ENCODE assay signal across 25 cellular contexts in the genomic region with DNA sequence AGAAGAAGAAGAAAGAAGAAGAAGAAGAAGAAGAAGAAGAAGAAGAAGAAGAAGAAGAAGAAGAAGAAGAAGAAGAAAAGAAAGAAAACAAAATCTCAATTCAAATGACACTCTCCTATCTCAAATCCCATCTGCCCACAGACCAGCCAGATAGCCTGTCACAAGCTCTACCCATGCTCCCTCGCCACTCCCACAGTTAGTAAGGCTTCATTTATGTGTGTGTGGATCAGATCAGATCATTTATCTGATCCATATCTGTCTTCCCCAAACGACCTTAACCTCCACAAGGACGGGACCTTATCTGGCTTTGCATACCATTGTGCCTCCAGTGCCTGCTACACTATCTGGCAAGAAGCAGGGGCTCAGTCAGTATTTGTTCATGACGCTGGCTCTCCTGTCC.
DNase-seq lines count a peak whose midpoint lies in the region; ATAC-seq, FAIRE-seq and TF ChIP-seq lines count a peak whose summit lies in the region.
"Had no signal": no experiment of that assay in that cellular context is flagged by ENCODE, and none has a peak within 500 bp of the region (broad histone marks: within the 10 kb centered on the region; RNA-seq: fewer than 3 reads in every experiment).

No MANE protein-coding gene starts in this region.

- BruUV-seq in GM12878 (replicated peaks; lab: Mats Ljungman, UMichigan): no TSS peak

- H2AFZ ChIP-seq in GM12878 (ENCODE audit: control insufficient read depth, low read depth, low read length): no peak overlapping the region

- peak; percentile 7 for DNase-seq in SIG-M5 treated with dmso at 0.1 percent for 504 hours (lab: John Stamatoyannopoulos, UW; ENCODE audit: unreplicated experiment)
- DNase-seq in SIG-M5 (lab: John Stamatoyannopoulos, UW): no peak
- peak; percentile 34 for DNase-seq in OCI-M1 (lab: John Stamatoyannopoulos, UW)
- DNase-seq in GM12878 (ENCODE audit: low read depth, low spot score): no peak
- DNase-seq in mesendoderm: peak; percentile 32
- DNase-seq in CD8-positive, alpha-beta T cell: no peak
- no peak for DNase-seq in BE2C
- DNase-seq: CD4-positive, CD25-positive, alpha-beta regulatory T cell; COR-L47; DMS53; HCEC 1CT; Kasumi-1; NCI-H1417; NCI-H1694; NCI-H2029 treated with DMSO at 0.1 percent for 48 hours; NCI-H446 treated with DMSO at 0.1 percent for 48 hours; NCI-H526; NCI-H82; Right ventricle myocardium superior; RPMI8226 had no signal

- no peaks in the 10 kb centered on the region for H3K79me1 ChIP-seq in mesendoderm (ENCODE audit: low read length)

- no peak overlapping the region for H2AK5ac ChIP-seq in mesendoderm (ENCODE audit: low read length)

- H3K4me3 ChIP-seq in GM12878 (no peak overlapping the region), mesendoderm (ENCODE audit: low read length) (no peak overlapping the region), BE2C (ENCODE audit: low read depth, low read length) (no peak overlapping the region)
- no peak overlapping the region for H3K4me3 ChIP-seq in CD8-positive, alpha-beta T cell (ENCODE audit: low read depth, low read length)

- H3K79me2 ChIP-seq in GM12878 (ENCODE audit: control insufficient read depth, insufficient read depth, low read length) (no peaks in the 10 kb centered on the region), mesendoderm (ENCODE audit: control insufficient read depth, insufficient read depth, low read length) (no peaks in the 10 kb centered on the region)

- no peak overlapping the region for H3K9ac ChIP-seq in GM12878 (ENCODE audit: control insufficient read depth, insufficient read depth, low read length)
- no peak overlapping the region for H3K9ac ChIP-seq in mesendoderm (ENCODE audit: low read length)

- H3K4me3 Mint-ChIP-seq in CD8-positive, alpha-beta T cell: no peak overlapping the region
- H3K4me3 Mint-ChIP-seq: CD4-positive, CD25-positive, alpha-beta regulatory T cell had no signal

- peaks cover 2% of the 10 kb centered on the region for H3K27me3 Mint-ChIP-seq in CD8-positive, alpha-beta T cell (ENCODE audit: low read depth)

- no peak overlapping the region for H3K27ac Mint-ChIP-seq in CD8-positive, alpha-beta T cell
- H3K27ac Mint-ChIP-seq: CD4-positive, CD25-positive, alpha-beta regulatory T cell had no signal

- H3K4ac ChIP-seq in mesendoderm (ENCODE audit: low read depth, low read length): no peak overlapping the region

- H3K4me2 ChIP-seq in GM12878 (ENCODE audit: control insufficient read depth, insufficient read depth): no peak overlapping the region
- no peak overlapping the region for H3K4me2 ChIP-seq in mesendoderm (ENCODE audit: low read length)

- H4K8ac ChIP-seq in mesendoderm (ENCODE audit: low read depth, low read length): no peak overlapping the region

- peak; percentile 81 for FAIRE-seq in GM12878 (lab: Jason Lieb, UNC)
- FAIRE-seq: G401.6, H1, HepG2 had no signal

- intact Hi-C loops in GM12878 (cut with micrococcal nuclease; ENCODE audit: unreplicated experiment): no loop called here
- intact Hi-C loops in CD8-positive, alpha-beta T cell (cut with DNase I, micrococcal nuclease): no loop called here

- H3K56ac ChIP-seq in mesendoderm (ENCODE audit: low read length): no peak overlapping the region

- no peak for ATAC-seq in GM12878
- no peak for ATAC-seq in CD8-positive, alpha-beta T cell
- no peak for ATAC-seq in GM21515 (IDR thresholded peaks at IDR 0.05; ENCODE audit: unreplicated experiment)

- H3K27ac ChIP-seq in GM12878 (ENCODE audit: control insufficient read depth, insufficient read depth): no peak overlapping the region
- no peak overlapping the region for H3K27ac ChIP-seq in mesendoderm (ENCODE audit: low read depth, low read length)
- H3K27ac ChIP-seq in CD8-positive, alpha-beta T cell (ENCODE audit: low read depth, low read length): no peak overlapping the region
- H3K27ac ChIP-seq: 22Rv1 had no signal

- no peak for TF ChIP-seq RAD21 in GM12878 (IDR thresholded peaks at IDR 0.05; ENCODE audit: insufficient read depth, low read depth, low read length)

- H3K4me1 Mint-ChIP-seq in CD8-positive, alpha-beta T cell (ENCODE audit: low read depth): no peaks in the 10 kb centered on the region
- H3K4me1 Mint-ChIP-seq: CD4-positive, CD25-positive, alpha-beta regulatory T cell had no signal

- H3K23ac ChIP-seq in mesendoderm (ENCODE audit: low read length): no peak overlapping the region

- H4K20me1 ChIP-seq in GM12878 (ENCODE audit: control insufficient read depth, insufficient read depth): no peaks in the 10 kb centered on the region

- WGBS in GM12878 (ENCODE audit: insufficient coverage, insufficient replicate concordance, low lambda C conversion rate, missing lambda C conversion rate): 32% methylated on average over 4 of the region's 4 CpGs
- no CpG with 5 or more reads among the region's 4 CpGs for WGBS in mesendoderm (ENCODE audit: extremely low coverage, insufficient coverage, low lambda C conversion rate)

- SMC1A ChIA-PET in GM12878 (lab: Charles Lee; ENCODE audit: uncharacterized antibody, unreplicated experiment): interaction anchor here (0.7 kb wide), 1 partner anchor 12 kb away, joined by 4 read pairs; no protein-coding TSS in a partner anchor

- no peak overlapping the region for H2BK15ac ChIP-seq in mesendoderm (replicated peaks; ENCODE audit: low read depth)

- TF ChIP-seq EP300 in GM12878 (IDR thresholded peaks at IDR 0.05; ENCODE audit: borderline replicate concordance in 1 of 2, control insufficient read depth in 1 of 2, low read depth in 2 of 2, low read length in 2 of 2): no peak

- POLR2A ChIA-PET in GM12878 (lab: Charles Lee): no interaction called here
- POLR2A ChIA-PET in CD8-positive, alpha-beta T cell (lab: Charles Lee): no interaction called here

- TF ChIP-seq CTCF in GM12878 (IDR thresholded peaks at IDR 0.05 in 2 of 3, conservative IDR thresholded peaks at IDR 0.05 in 1 of 3; ENCODE audit: control insufficient read depth in 2 of 3, extremely low read depth in 1 of 3, insufficient read depth in 1 of 3, low read depth in 3 of 3, low read length in 3 of 3) (no peak), BE2C (IDR thresholded peaks at IDR 0.05; ENCODE audit: low read depth, low read length) (no peak)
- no peak for TF ChIP-seq CTCF in CD8-positive, alpha-beta T cell (IDR thresholded peaks at IDR 0.05)

- H3K9me3 Mint-ChIP-seq in CD8-positive, alpha-beta T cell: no peaks in the 10 kb centered on the region

- H4K5ac ChIP-seq in mesendoderm (ENCODE audit: low read length): no peak overlapping the region

- H3K18ac ChIP-seq in mesendoderm (ENCODE audit: low read length): no peak overlapping the region

- in situ Hi-C loops in GM12878 (cut with MboI): no loop called here

- CTCF ChIA-PET in GM12878 (lab: Yijun Ruan, JAX): no interaction called here
- CTCF ChIA-PET in CD8-positive, alpha-beta T cell (lab: Charles Lee): interaction anchor here (1.0 kb wide), 1 partner anchor 322 kb away, joined by 3 read pairs; no protein-coding TSS in a partner anchor

- no peak overlapping the region for H2BK120ac ChIP-seq in mesendoderm (ENCODE audit: low read depth, low read length)

- H3K9me3 ChIP-seq in GM12878 (replicated peaks; ENCODE audit: control insufficient read depth, insufficient read depth, low read length): no peaks in the 10 kb centered on the region
- no peaks in the 10 kb centered on the region for H3K9me3 ChIP-seq in CD8-positive, alpha-beta T cell (ENCODE audit: low read length)
- H3K9me3 ChIP-seq in BE2C: no peaks in the 10 kb centered on the region

- H3K27me3 ChIP-seq in GM12878 (replicated peaks in 1 of 2; ENCODE audit: control insufficient read depth in 2 of 2, insufficient read depth in 2 of 2, low read length in 1 of 2): no peaks in the 10 kb centered on the region
- H3K27me3 ChIP-seq in mesendoderm (ENCODE audit: insufficient read depth, low read length, poor library complexity): no peaks in the 10 kb centered on the region
- no peaks in the 10 kb centered on the region for H3K27me3 ChIP-seq in CD8-positive, alpha-beta T cell (ENCODE audit: insufficient read depth, low read length)
- H3K27me3 ChIP-seq in BE2C: no peaks in the 10 kb centered on the region

- H3K36me3 Mint-ChIP-seq in CD8-positive, alpha-beta T cell: no peaks in the 10 kb centered on the region
- H3K36me3 Mint-ChIP-seq: CD4-positive, CD25-positive, alpha-beta regulatory T cell had no signal

- TF ChIP-seq POLR2A in GM12878 (IDR thresholded peaks at IDR 0.05; ENCODE audit: low read depth, low read length): no peak

- H2BK5ac ChIP-seq in mesendoderm (ENCODE audit: low read length): no peak overlapping the region

- RAD21 ChIA-PET in GM12878 (lab: Charles Lee; ENCODE audit: unreplicated experiment): no interaction called here

- H3K36me3 ChIP-seq in GM12878 (ENCODE audit: control insufficient read depth in 2 of 2, insufficient read depth in 2 of 2, low read length in 1 of 2) (no peaks in the 10 kb centered on the region), mesendoderm (ENCODE audit: control insufficient read depth, insufficient read depth, low read length) (no peaks in the 10 kb centered on the region), BE2C (no peaks in the 10 kb centered on the region)
- H3K36me3 ChIP-seq in CD8-positive, alpha-beta T cell (ENCODE audit: insufficient read depth, low read length): no peaks in the 10 kb centered on the region

- peaks cover 4% of the 10 kb centered on the region for H3K4me1 ChIP-seq in GM12878 (ENCODE audit: control insufficient read depth, insufficient read depth, low read length)
- no peaks in the 10 kb centered on the region for H3K4me1 ChIP-seq in mesendoderm (ENCODE audit: control insufficient read depth, low read depth, low read length)
- no peaks in the 10 kb centered on the region for H3K4me1 ChIP-seq in CD8-positive, alpha-beta T cell (ENCODE audit: insufficient read depth, low read length)
- H3K4me1 ChIP-seq in BE2C: no peaks in the 10 kb centered on the region

Comparison
In these comparisons a context has a peak if more than half of its experiments do, and no peak if none do; other contexts are left out.
1. DNase-seq: peak in SIG-M5 treated with dmso at 0.1 percent for 504 hours (single experiment), OCI-M1 (single experiment) and mesendoderm (single experiment); none in SIG-M5 (single experiment), GM12878 (single experiment), CD8-positive, alpha-beta T cell (0 of 7) and BE2C (single experiment).